8 cellular contexts compared by ENCODE assay signal in the genomic region with DNA sequence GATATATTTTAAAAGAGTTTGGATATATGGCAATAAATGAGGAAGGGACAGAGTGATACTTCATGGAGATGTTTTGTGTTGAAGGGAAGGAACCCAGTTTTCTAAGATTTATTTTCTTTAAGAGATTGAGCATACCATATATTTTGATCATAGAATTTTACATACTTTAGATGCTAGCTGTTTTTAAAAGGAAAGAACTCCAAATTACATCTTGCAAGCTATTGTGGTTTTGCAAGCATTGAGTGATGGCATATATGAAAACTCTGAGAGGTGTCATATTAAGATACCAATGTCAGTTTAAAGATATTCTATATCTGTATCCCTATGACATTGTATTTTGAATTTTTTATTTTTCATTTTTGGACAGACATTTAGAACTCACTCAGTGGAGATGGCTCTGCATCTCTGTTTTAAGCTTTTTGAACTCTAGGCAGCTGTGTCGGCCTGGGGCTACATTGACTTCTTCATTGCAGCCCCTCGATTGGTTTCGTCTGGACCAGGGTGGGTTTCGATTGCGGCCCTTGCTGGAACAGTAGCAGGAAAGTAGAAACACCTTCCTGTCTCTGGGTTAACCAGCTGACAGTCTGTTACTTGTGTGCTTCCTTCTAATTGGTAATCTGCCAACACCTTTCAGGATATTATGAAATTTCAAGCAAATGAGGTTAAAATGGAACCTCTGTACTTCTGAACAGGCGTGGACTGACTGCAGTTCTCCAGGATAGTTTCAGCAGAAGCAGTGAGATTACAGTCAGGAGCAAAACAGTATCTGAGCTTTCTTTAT. TPM values are rescaled to one million over a fixed set of nuclear protein-coding genes. Genes with fewer than 3 reads are reported as not detected.
A peak's percentile ranks its signal among the peaks of the same experiment; 100 is the strongest.
DNase-seq lines count a peak whose midpoint lies in the region; FAIRE-seq and TF ChIP-seq lines count a peak whose summit lies in the region.

No MANE protein-coding gene starts in this region.

- no peaks in the 10 kb centered on the region for H3K9me3 ChIP-seq in neutrophil
- H3K9me3 ChIP-seq in ovary: no peaks in the 10 kb centered on the region
- H3K9me3 ChIP-seq in BE2C: no peaks in the 10 kb centered on the region

- peak overlapping the region; percentile 60 for H3K4me2 ChIP-seq in KMS-11

- no peak overlapping the region for H2AFZ ChIP-seq in KMS-11 (ENCODE audit: low read depth)

- peaks cover 99% of the 10 kb centered on the region for H3K79me2 ChIP-seq in KMS-11 (ENCODE audit: insufficient read depth, low read depth)

- no peak for DNase-seq in GM18507 (ENCODE audit: extremely low spot score, insufficient read length, low read depth)
- peak; percentile 30 for DNase-seq in astrocyte of the spinal cord (ENCODE audit: low read depth, low spot score)
- DNase-seq in ovary: no peak
- no peak for DNase-seq in NCI-H1105 treated with DMSO at 0.1 percent for 48 hours (lab: John Stamatoyannopoulos, UW)
- DNase-seq in stimulated activated CD4-positive, alpha-beta T cell treated with anti-CD3 and anti-CD28 coated beads, Interleukin-15, amount 100 ng/mL, for 24 hours: no peak
- no peak for DNase-seq in BE2C

- H3K36me3 ChIP-seq in KMS-11 (ENCODE audit: insufficient read depth): no peaks in the 10 kb centered on the region
- H3K36me3 ChIP-seq in neutrophil: no peaks in the 10 kb centered on the region
- H3K36me3 ChIP-seq in ovary: no peaks in the 10 kb centered on the region
- H3K36me3 ChIP-seq in BE2C: no peaks in the 10 kb centered on the region

- peak; percentile 9 for FAIRE-seq in GM18507 (lab: Jason Lieb, UNC)

- in situ Hi-C loops in astrocyte of the spinal cord (cut with HindIII; ENCODE audit: low sequenced_read_pairs): no loop called here

- H3K27me3 ChIP-seq in KMS-11 (ENCODE audit: insufficient read depth, low read depth): no peaks in the 10 kb centered on the region
- H3K27me3 ChIP-seq in neutrophil: no peaks in the 10 kb centered on the region
- H3K27me3 ChIP-seq in ovary: no peaks in the 10 kb centered on the region
- no peaks in the 10 kb centered on the region for H3K27me3 ChIP-seq in BE2C

- peak overlapping the region; percentile 38; the same call in 1 of the 2 replicates for H3K27ac ChIP-seq in KMS-11
- H3K27ac ChIP-seq in neutrophil: peak overlapping the region; percentile 90
- H3K27ac ChIP-seq in ovary: peak overlapping the region in 1 of 2 donors; percentile 73

- H4K20me1 ChIP-seq in KMS-11 (ENCODE audit: insufficient read depth): peaks cover 24% of the 10 kb centered on the region

- intact Hi-C loops in ovary (cut with DNase I): loop anchor here in 1 of 4 donors (10.0 kb wide), 1 partner anchor 52 kb away; no protein-coding TSS in a partner anchor

- TF ChIP-seq CTCF in KMS-11 (conservative IDR thresholded peaks at IDR 0.05; ENCODE audit: low read depth, low read length) (no peak), astrocyte of the spinal cord (IDR thresholded peaks at IDR 0.05; ENCODE audit: low read depth, low read length) (no peak), neutrophil (IDR thresholded peaks at IDR 0.05) (no peak), ovary (IDR thresholded peaks at IDR 0.05) (no peak), BE2C (IDR thresholded peaks at IDR 0.05; ENCODE audit: low read depth, low read length) (no peak)

- TF ChIP-seq POLR2A in ovary (IDR thresholded peaks at IDR 0.05): no peak

- 60 to 78% (median 68%) methylated on average over 6 of the region's 6 CpGs for WGBS in ovary, 3 donors

- peak overlapping the region; percentile 5; the same call in 1 of the 2 replicates for H3K9ac ChIP-seq in KMS-11

- peaks cover 95% of the 10 kb centered on the region for H3K4me1 ChIP-seq in KMS-11 (ENCODE audit: low read depth, poor library complexity, severe bottlenecking)
- H3K4me1 ChIP-seq in neutrophil (ENCODE audit: control insufficient read depth in 1 of 2, insufficient read depth in 1 of 2, low read depth in 1 of 2, low read length in 1 of 2): peaks cover 94 to 97% of the 10 kb centered on the region in 2 experiments
- H3K4me1 ChIP-seq in ovary (ENCODE audit: insufficient read depth): peaks cover 51% of the 10 kb centered on the region
- no peaks in the 10 kb centered on the region for H3K4me1 ChIP-seq in BE2C

- no peak for TF ChIP-seq EP300 in ovary (IDR thresholded peaks at IDR 0.05)

- H3K4me3 ChIP-seq in KMS-11 (IDR thresholded peaks at IDR 0.05; ENCODE audit: insufficient read depth, low read depth, low read length): no peak overlapping the region
- H3K4me3 ChIP-seq in astrocyte of the spinal cord (ENCODE audit: low read depth, low read length): no peak overlapping the region
- peak overlapping the region; percentile 54 to 61 for H3K4me3 ChIP-seq in neutrophil (ENCODE audit: low read depth in 1 of 2, low read length in 1 of 2)
- H3K4me3 ChIP-seq in ovary: no peak overlapping the region
- H3K4me3 ChIP-seq in BE2C (ENCODE audit: low read depth, low read length): no peak overlapping the region

RNA-seq across cellular contexts. Expression of gene IGF2R, which starts 14.0 kb away (rescaled TPM):
- 10 to 100 TPM; 32.9 to 70.3 (median 49.2) TPM for total RNA-seq in ovary
- polyA plus RNA-seq in ovary: 100 to 1,000 TPM in 1 of 2 donors, 10 to 100 TPM in 1; 29.3 to 116 TPM
- polyA plus RNA-seq in BE2C (2012; ENCODE audit: insufficient read depth, insufficient read length, low read depth): 25.4 TPM

Comparison
In these comparisons a context has a peak if more than half of its experiments do, and no peak if none do; other contexts are left out.
1. H3K4me3 ChIP-seq: peak in neutrophil (2 of 2); none in KMS-11 (single experiment), astrocyte of the spinal cord (single experiment), ovary (single experiment) and BE2C (single experiment).